ENCODE assay signal across 1 cellular context in genomic region chr12:46787496-46788055, GRCh38.
TF ChIP-seq lines count a peak whose summit lies in the region.

No MANE protein-coding gene starts in this region.

TF ChIP-seq in HepG2, 621 proteins besides CTCF, POLR2A, EP300 and RAD21 (continued from another document):
- TF ChIP-seq, protein P1, sequence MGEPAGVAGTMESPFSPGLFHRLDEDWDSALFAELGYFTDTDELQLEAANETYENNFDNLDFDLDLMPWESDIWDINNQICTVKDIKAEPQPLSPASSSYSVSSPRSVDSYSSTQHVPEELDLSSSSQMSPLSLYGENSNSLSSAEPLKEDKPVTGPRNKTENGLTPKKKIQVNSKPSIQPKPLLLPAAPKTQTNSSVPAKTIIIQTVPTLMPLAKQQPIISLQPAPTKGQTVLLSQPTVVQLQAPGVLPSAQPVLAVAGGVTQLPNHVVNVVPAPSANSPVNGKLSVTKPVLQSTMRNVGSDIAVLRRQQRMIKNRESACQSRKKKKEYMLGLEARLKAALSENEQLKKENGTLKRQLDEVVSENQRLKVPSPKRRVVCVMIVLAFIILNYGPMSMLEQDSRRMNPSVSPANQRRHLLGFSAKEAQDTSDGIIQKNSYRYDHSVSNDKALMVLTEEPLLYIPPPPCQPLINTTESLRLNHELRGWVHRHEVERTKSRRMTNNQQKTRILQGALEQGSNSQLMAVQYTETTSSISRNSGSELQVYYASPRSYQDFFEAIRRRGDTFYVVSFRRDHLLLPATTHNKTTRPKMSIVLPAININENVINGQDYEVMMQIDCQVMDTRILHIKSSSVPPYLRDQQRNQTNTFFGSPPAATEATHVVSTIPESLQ (CRISPR knock-in tag; conservative IDR thresholded peaks at IDR 0.05), result no peak
- TF ChIP-seq THRA (CRISPR knock-in tag; IDR thresholded peaks at IDR 0.05; ENCODE audit: borderline replicate concordance) (no peak), ATF5 (CRISPR knock-in tag; IDR thresholded peaks at IDR 0.05; ENCODE audit: low read depth) (no peak), KDM6A (CRISPR knock-in tag; IDR thresholded peaks at IDR 0.05; ENCODE audit: low read depth) (no peak), ZNF10 (CRISPR knock-in tag; IDR thresholded peaks at IDR 0.05; ENCODE audit: borderline replicate concordance, low read depth) (no peak), RELA (CRISPR knock-in tag; IDR thresholded peaks at IDR 0.05) (no peak), JDP2 (CRISPR knock-in tag; IDR thresholded peaks at IDR 0.05; ENCODE audit: borderline replicate concordance) (no peak), SP2 (CRISPR knock-in tag; IDR thresholded peaks at IDR 0.05) (no peak), AHDC1 (CRISPR knock-in tag; IDR thresholded peaks at IDR 0.05; ENCODE audit: borderline replicate concordance) (no peak), ZNF577 (CRISPR knock-in tag; IDR thresholded peaks at IDR 0.05; ENCODE audit: borderline replicate concordance, low read depth) (no peak)
